32 cellular contexts compared by ENCODE assay signal in genomic region chr12:18601962-18602361, GRCh38.
"Had no signal": no experiment of that assay in that cellular context is flagged by ENCODE, and none has a peak within 500 bp of the region (broad histone marks: within the 10 kb centered on the region; RNA-seq: fewer than 3 reads in every experiment).

No MANE protein-coding gene starts in this region.

- ATAC-seq: activated CD8-positive, alpha-beta T cell treated with anti-CD3 and anti-CD28 coated beads, Interleukin-2, amount 10 ng/mL, durations not matched to agents 7 days and 5 days; SK-N-SH treated with all-trans-retinoic acid at 6 μM for 48 hours had no signal

- H3K27me3 Mint-ChIP-seq: activated CD4-positive, alpha-beta T cell treated with anti-CD3 and anti-CD28 coated beads, Interleukin-2, amount 10 ng/mL, durations not matched to agents 7 days and 5 days; activated naive CD4-positive, alpha-beta T cell treated with anti-CD3 and anti-CD28 coated beads, Interleukin-2, amount 50 U/mL, for 24 hours; activated naive CD8-positive, alpha-beta T cell treated with anti-CD3 and anti-CD28 coated beads, Interleukin-2, amount 10 ng/mL, durations not matched to agents 7 days and 5 days; activated T-cell treated with anti-CD3 and anti-CD28 coated beads, Interleukin-2, amount 50 U/mL, for 24 hours had no signal

- H3K27ac Mint-ChIP-seq: activated CD4-positive, alpha-beta T cell treated with anti-CD3 and anti-CD28 coated beads, Interleukin-2, amount 10 ng/mL, durations not matched to agents 7 days and 5 days; activated CD8-positive, alpha-beta T cell treated with anti-CD3 and anti-CD28 coated beads, Interleukin-2, amount 10 ng/mL, durations not matched to agents 7 days and 5 days; activated naive CD4-positive, alpha-beta T cell treated with anti-CD3 and anti-CD28 coated beads, Interleukin-2, amount 50 U/mL, for 24 hours; activated naive CD8-positive, alpha-beta T cell treated with anti-CD3 and anti-CD28 coated beads, Interleukin-2, amount 10 ng/mL, durations not matched to agents 7 days and 5 days; activated T-cell treated with anti-CD3 and anti-CD28 coated beads, Interleukin-2, amount 50 U/mL, for 24 hours; activated T-helper 2 cell treated with anti-CD3 and anti-CD28 coated beads, Interferon-gamma antibody, Interleukin-2, Interleukin-4, amounts not matched to agents 10 μg/mL and 5 μg/mL and 100 μg/mL, durations not matched to agents 14 hours and 24 hours and 36 hours had no signal

- DNase-seq: activated CD4-positive, alpha-beta T cell treated with anti-CD3 and anti-CD28 coated beads, Interleukin-2, amount 10 ng/mL, durations not matched to agents 7 days and 5 days; activated CD4-positive, alpha-beta T cell treated with anti-CD3 and anti-CD28 coated beads, Interleukin-2, amount 50 U/mL, for 48 hours; activated CD8-positive, alpha-beta T cell treated with anti-CD3 and anti-CD28 coated beads, Interleukin-2, amount 10 ng/mL, durations not matched to agents 7 days and 5 days; activated gamma-delta T cell; activated naive CD4-positive, alpha-beta T cell treated with Interleukin-2 at 50 U/mL for 16 hours; activated naive CD8-positive, alpha-beta T cell treated with anti-CD3 and anti-CD28 coated beads, Interleukin-2, amount 10 ng/mL, durations not matched to agents 7 days and 5 days; activated T-cell treated with anti-CD3 and anti-CD28 coated beads, Interleukin-2, amount 50 U/mL, for 24 hours; amygdala; Karpas-422; KBM-7; NCI-H1105; NCI-H1417 treated with DMSO at 0.1 percent for 48 hours; NCI-H187 treated with DMSO at 0.1 percent for 48 hours; NCI-H2081; NCI-H2171 treated with DMSO at 0.1 percent for 48 hours; NCI-H2227 treated with DMSO at 0.1 percent for 48 hours; NCI-H446; NCI-H510A treated with DMSO at 0.1 percent for 48 hours; NCI-H69; Peyer's patch; RPMI8226; SIG-M5; SW 1271; T-helper 1 cell; T-helper 2 cell; T1000; WERI-Rb-1 had no signal

- H3K27ac ChIP-seq: ascending aorta, cardiac muscle cell, Peyer's patch, WERI-Rb-1 had no signal

- H3K4me1 ChIP-seq: ascending aorta, Peyer's patch had no signal

- H3K4me3 Mint-ChIP-seq: activated CD4-positive, alpha-beta T cell treated with anti-CD3 and anti-CD28 coated beads, Interleukin-2, amount 10 ng/mL, durations not matched to agents 7 days and 5 days; activated CD8-positive, alpha-beta T cell treated with anti-CD3 and anti-CD28 coated beads, Interleukin-2, amount 10 ng/mL, durations not matched to agents 7 days and 5 days; activated naive CD4-positive, alpha-beta T cell treated with anti-CD3 and anti-CD28 coated beads, Interleukin-2, amount 50 U/mL, for 24 hours; activated naive CD8-positive, alpha-beta T cell treated with anti-CD3 and anti-CD28 coated beads, Interleukin-2, amount 10 ng/mL, durations not matched to agents 7 days and 5 days; activated T-cell treated with anti-CD3 and anti-CD28 coated beads, Interleukin-2, amount 50 U/mL, for 24 hours had no signal

- H3K36me3 Mint-ChIP-seq: activated naive CD4-positive, alpha-beta T cell treated with anti-CD3 and anti-CD28 coated beads, Interleukin-2, amount 50 U/mL, for 24 hours; activated naive CD8-positive, alpha-beta T cell treated with anti-CD3 and anti-CD28 coated beads, Interleukin-2, amount 10 ng/mL, durations not matched to agents 7 days and 5 days had no signal

- H3K9me3 ChIP-seq: ascending aorta, Peyer's patch had no signal

- H3K27me3 ChIP-seq: ascending aorta, cardiac muscle cell, Peyer's patch had no signal

- H3K4me3 ChIP-seq: ascending aorta, cardiac muscle cell, Peyer's patch had no signal

- H3K4me1 Mint-ChIP-seq: activated CD4-positive, alpha-beta T cell treated with anti-CD3 and anti-CD28 coated beads, Interleukin-2, amount 10 ng/mL, durations not matched to agents 7 days and 5 days; activated naive CD4-positive, alpha-beta T cell treated with anti-CD3 and anti-CD28 coated beads, Interleukin-2, amount 50 U/mL, for 24 hours; activated naive CD8-positive, alpha-beta T cell treated with anti-CD3 and anti-CD28 coated beads, Interleukin-2, amount 10 ng/mL, durations not matched to agents 7 days and 5 days had no signal

- H3K36me3 ChIP-seq: ascending aorta, cardiac muscle cell, Peyer's patch, WERI-Rb-1 had no signal
